ENCODE assay signal across 1 cellular context in the genomic region with DNA sequence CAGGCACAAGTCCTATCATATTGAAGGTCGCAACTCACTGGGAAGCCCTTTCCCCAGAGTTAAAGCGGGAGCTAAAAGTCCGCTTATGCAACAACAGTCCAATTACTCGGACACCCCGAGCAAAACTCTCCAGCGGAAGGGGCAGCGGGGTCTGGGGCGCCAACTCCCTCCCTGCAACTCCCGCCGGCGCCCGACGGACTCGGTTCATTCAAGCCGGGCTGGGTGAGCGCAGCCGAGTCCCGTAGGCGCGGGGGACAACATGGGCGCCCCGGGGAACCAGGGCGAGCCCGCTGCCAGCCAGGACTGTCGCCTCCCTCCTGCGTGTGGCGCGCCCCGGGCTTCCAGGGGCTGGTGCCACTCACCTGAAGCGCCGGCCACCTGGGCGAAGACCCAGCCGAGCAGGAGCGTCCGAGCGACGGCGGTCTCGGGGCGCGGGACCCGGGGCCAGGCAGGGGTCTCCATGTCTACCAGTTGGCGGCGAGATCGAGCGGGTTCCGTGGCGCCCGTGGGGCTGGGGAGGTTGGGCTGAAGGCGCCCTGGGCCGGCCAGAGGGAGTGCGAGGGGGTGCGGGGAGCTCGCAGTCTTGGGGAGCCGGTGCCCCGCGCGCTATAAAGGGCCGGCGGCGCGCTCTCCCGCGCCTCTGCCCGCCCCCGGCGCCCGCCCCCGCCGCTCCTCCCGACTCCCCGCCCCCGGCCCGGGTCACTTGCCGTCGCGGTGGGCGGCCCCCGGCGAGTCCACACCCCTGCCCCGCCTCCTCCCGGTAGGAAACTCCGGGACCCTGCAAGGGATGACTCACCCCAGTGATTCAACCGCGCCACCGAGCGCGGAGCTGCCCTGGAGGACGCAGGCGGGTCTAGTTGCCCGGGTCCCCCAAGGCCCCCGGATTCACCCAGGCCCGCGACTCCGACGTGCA.
A peak's percentile ranks its signal among the peaks of the same experiment; 100 is the strongest.
TF ChIP-seq lines count a peak whose summit lies in the region.

A gene (minus strand): TSS at position 585 of the 913 bp plus-strand sequence. CDS start 123 bp downstream, at position 462.

TF ChIP-seq in HepG2, 621 proteins besides CTCF, POLR2A, EP300 and RAD21 (continued from another document and continues in another):
- TF ChIP-seq, protein P1, sequence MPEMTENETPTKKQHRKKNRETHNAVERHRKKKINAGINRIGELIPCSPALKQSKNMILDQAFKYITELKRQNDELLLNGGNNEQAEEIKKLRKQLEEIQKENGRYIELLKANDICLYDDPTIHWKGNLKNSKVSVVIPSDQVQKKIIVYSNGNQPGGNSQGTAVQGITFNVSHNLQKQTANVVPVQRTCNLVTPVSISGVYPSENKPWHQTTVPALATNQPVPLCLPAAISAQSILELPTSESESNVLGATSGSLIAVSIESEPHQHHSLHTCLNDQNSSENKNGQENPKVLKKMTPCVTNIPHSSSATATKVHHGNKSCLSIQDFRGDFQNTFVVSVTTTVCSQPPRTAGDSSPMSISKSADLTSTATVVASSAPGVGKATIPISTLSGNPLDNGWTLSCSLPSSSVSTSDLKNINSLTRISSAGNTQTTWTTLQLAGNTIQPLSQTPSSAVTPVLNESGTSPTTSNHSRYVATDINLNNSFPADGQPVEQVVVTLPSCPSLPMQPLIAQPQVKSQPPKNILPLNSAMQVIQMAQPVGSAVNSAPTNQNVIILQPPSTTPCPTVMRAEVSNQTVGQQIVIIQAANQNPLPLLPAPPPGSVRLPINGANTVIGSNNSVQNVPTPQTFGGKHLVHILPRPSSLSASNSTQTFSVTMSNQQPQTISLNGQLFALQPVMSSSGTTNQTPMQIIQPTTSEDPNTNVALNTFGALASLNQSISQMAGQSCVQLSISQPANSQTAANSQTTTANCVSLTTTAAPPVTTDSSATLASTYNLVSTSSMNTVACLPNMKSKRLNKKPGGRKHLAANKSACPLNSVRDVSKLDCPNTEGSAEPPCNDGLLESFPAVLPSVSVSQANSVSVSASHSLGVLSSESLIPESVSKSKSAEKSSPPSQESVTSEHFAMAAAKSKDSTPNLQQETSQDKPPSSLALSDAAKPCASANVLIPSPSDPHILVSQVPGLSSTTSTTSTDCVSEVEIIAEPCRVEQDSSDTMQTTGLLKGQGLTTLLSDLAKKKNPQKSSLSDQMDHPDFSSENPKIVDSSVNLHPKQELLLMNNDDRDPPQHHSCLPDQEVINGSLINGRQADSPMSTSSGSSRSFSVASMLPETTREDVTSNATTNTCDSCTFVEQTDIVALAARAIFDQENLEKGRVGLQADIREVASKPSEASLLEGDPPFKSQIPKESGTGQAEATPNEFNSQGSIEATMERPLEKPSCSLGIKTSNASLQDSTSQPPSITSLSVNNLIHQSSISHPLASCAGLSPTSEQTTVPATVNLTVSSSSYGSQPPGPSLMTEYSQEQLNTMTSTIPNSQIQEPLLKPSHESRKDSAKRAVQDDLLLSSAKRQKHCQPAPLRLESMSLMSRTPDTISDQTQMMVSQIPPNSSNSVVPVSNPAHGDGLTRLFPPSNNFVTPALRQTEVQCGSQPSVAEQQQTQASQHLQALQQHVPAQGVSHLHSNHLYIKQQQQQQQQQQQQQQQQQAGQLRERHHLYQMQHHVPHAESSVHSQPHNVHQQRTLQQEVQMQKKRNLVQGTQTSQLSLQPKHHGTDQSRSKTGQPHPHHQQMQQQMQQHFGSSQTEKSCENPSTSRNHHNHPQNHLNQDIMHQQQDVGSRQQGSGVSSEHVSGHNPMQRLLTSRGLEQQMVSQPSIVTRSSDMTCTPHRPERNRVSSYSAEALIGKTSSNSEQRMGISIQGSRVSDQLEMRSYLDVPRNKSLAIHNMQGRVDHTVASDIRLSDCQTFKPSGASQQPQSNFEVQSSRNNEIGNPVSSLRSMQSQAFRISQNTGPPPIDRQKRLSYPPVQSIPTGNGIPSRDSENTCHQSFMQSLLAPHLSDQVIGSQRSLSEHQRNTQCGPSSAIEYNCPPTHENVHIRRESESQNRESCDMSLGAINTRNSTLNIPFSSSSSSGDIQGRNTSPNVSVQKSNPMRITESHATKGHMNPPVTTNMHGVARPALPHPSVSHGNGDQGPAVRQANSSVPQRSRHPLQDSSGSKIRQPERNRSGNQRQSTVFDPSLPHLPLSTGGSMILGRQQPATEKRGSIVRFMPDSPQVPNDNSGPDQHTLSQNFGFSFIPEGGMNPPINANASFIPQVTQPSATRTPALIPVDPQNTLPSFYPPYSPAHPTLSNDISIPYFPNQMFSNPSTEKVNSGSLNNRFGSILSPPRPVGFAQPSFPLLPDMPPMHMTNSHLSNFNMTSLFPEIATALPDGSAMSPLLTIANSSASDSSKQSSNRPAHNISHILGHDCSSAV (CRISPR knock-in tag; IDR thresholded peaks at IDR 0.05; ENCODE audit: borderline replicate concordance), result 0 out of 2 replicates have a peak, but pooled peaks have one; percentile 42
- TF ChIP-seq TP53 (CRISPR knock-in tag; conservative IDR thresholded peaks at IDR 0.05) (no peak; the same call in 1 of the 2 replicates), ARHGAP35 (CRISPR knock-in tag; IDR thresholded peaks at IDR 0.05; ENCODE audit: borderline replicate concordance) (peak; percentile 23; the same call in 1 of the 2 replicates), PAF1 (CRISPR knock-in tag; IDR thresholded peaks at IDR 0.05) (no peak), EED (CRISPR knock-in tag; IDR thresholded peaks at IDR 0.05) (no peak), HNRNPUL1 (IDR thresholded peaks at IDR 0.05; ENCODE audit: low read depth, low read length) (no peak), HOXA5 (CRISPR knock-in tag; IDR thresholded peaks at IDR 0.05) (peak; percentile 19; the same call in 1 of the 2 replicates), ZKSCAN8 (CRISPR knock-in tag; IDR thresholded peaks at IDR 0.05; ENCODE audit: borderline replicate concordance) (no peak), ZNF468 (CRISPR knock-in tag; IDR thresholded peaks at IDR 0.05) (no peak), TEAD2 (CRISPR knock-in tag; IDR thresholded peaks at IDR 0.05) (no peak), HNF4A (CRISPR knock-in tag; IDR thresholded peaks at IDR 0.05) (0 out of 2 replicates have a peak, but pooled peaks have one; percentile 30), PCBP2 (optimal IDR thresholded peaks at IDR 0.05; ENCODE audit: low read depth, low read length, poor library complexity, severe bottlenecking) (no peak), MZF1 (CRISPR knock-in tag; IDR thresholded peaks at IDR 0.05; ENCODE audit: borderline replicate concordance) (no peak), ZNF292 (CRISPR knock-in tag; IDR thresholded peaks at IDR 0.05; ENCODE audit: borderline replicate concordance, low read depth) (peak; percentile 69; the same call in 1 of the 2 replicates), MEIS1 (CRISPR knock-in tag; IDR thresholded peaks at IDR 0.05; ENCODE audit: borderline replicate concordance) (no peak), IRX3 (CRISPR knock-in tag; IDR thresholded peaks at IDR 0.05; ENCODE audit: borderline replicate concordance, low read depth) (no peak), POGZ (CRISPR knock-in tag; IDR thresholded peaks at IDR 0.05) (0 out of 2 replicates have a peak, but pooled peaks have one; percentile 5), POLR2AphosphoS2 (IDR thresholded peaks at IDR 0.05; ENCODE audit: low read depth, low read length) (no peak), KDM5A (IDR thresholded peaks at IDR 0.05; ENCODE audit: borderline replicate concordance, low read length) (no peak), GTF2F1 (IDR thresholded peaks at IDR 0.05; ENCODE audit: low read length) (no peak), NAIF1 (CRISPR knock-in tag; IDR thresholded peaks at IDR 0.05; ENCODE audit: borderline replicate concordance) (no peak), ZNF17 (CRISPR knock-in tag; IDR thresholded peaks at IDR 0.05) (no peak), ZFP41 (CRISPR knock-in tag; IDR thresholded peaks at IDR 0.05; ENCODE audit: borderline replicate concordance) (no peak), ZNF549 (CRISPR knock-in tag; IDR thresholded peaks at IDR 0.05) (no peak), SCMH1 (CRISPR knock-in tag; IDR thresholded peaks at IDR 0.05; ENCODE audit: borderline replicate concordance) (no peak), CBX2 (IDR thresholded peaks at IDR 0.05; ENCODE audit: low read depth, low read length) (no peak), CBX2 (CRISPR knock-in tag; IDR thresholded peaks at IDR 0.05; ENCODE audit: low read depth) (no peak), KDM2A (CRISPR knock-in tag; IDR thresholded peaks at IDR 0.05; ENCODE audit: borderline replicate concordance, low read depth) (no peak; the same call in 1 of the 2 replicates), ZNF180 (CRISPR knock-in tag; IDR thresholded peaks at IDR 0.05; ENCODE audit: borderline replicate concordance, low read depth) (no peak), SUZ12 (IDR thresholded peaks at IDR 0.05; ENCODE audit: low read depth, low read length) (no peak)
- TF ChIP-seq, protein P2, sequence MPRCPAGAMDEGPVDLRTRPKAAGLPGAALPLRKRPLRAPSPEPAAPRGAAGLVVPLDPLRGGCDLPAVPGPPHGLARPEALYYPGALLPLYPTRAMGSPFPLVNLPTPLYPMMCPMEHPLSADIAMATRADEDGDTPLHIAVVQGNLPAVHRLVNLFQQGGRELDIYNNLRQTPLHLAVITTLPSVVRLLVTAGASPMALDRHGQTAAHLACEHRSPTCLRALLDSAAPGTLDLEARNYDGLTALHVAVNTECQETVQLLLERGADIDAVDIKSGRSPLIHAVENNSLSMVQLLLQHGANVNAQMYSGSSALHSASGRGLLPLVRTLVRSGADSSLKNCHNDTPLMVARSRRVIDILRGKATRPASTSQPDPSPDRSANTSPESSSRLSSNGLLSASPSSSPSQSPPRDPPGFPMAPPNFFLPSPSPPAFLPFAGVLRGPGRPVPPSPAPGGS (CRISPR knock-in tag; IDR thresholded peaks at IDR 0.05), result 0 out of 2 replicates have a peak, but pooled peaks have one; percentile 18
- TF ChIP-seq, protein P3, sequence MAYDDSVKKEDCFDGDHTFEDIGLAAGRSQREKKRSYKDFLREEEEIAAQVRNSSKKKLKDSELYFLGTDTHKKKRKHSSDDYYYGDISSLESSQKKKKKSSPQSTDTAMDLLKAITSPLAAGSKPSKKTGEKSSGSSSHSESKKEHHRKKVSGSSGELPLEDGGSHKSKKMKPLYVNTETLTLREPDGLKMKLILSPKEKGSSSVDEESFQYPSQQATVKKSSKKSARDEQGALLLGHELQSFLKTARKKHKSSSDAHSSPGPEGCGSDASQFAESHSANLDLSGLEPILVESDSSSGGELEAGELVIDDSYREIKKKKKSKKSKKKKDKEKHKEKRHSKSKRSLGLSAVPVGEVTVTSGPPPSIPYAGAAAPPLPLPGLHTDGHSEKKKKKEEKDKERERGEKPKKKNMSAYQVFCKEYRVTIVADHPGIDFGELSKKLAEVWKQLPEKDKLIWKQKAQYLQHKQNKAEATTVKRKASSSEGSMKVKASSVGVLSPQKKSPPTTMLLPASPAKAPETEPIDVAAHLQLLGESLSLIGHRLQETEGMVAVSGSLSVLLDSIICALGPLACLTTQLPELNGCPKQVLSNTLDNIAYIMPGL (CRISPR knock-in tag; IDR thresholded peaks at IDR 0.05; ENCODE audit: borderline replicate concordance in 1 of 2, low read depth in 1 of 2), result peak; percentile 18 to 82; a peak in 2 of 4 replicates
- TF ChIP-seq, protein P4, sequence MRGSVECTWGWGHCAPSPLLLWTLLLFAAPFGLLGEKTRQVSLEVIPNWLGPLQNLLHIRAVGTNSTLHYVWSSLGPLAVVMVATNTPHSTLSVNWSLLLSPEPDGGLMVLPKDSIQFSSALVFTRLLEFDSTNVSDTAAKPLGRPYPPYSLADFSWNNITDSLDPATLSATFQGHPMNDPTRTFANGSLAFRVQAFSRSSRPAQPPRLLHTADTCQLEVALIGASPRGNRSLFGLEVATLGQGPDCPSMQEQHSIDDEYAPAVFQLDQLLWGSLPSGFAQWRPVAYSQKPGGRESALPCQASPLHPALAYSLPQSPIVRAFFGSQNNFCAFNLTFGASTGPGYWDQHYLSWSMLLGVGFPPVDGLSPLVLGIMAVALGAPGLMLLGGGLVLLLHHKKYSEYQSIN (CRISPR knock-in tag; IDR thresholded peaks at IDR 0.05; ENCODE audit: borderline replicate concordance), result no peak
- TF ChIP-seq, protein P5, sequence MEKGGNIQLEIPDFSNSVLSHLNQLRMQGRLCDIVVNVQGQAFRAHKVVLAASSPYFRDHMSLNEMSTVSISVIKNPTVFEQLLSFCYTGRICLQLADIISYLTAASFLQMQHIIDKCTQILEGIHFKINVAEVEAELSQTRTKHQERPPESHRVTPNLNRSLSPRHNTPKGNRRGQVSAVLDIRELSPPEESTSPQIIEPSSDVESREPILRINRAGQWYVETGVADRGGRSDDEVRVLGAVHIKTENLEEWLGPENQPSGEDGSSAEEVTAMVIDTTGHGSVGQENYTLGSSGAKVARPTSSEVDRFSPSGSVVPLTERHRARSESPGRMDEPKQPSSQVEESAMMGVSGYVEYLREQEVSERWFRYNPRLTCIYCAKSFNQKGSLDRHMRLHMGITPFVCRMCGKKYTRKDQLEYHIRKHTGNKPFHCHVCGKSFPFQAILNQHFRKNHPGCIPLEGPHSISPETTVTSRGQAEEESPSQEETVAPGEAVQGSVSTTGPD (CRISPR knock-in tag; IDR thresholded peaks at IDR 0.05), result no peak
- TF ChIP-seq, protein P6, sequence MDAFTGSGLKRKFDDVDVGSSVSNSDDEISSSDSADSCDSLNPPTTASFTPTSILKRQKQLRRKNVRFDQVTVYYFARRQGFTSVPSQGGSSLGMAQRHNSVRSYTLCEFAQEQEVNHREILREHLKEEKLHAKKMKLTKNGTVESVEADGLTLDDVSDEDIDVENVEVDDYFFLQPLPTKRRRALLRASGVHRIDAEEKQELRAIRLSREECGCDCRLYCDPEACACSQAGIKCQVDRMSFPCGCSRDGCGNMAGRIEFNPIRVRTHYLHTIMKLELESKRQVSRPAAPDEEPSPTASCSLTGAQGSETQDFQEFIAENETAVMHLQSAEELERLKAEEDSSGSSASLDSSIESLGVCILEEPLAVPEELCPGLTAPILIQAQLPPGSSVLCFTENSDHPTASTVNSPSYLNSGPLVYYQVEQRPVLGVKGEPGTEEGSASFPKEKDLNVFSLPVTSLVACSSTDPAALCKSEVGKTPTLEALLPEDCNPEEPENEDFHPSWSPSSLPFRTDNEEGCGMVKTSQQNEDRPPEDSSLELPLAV (CRISPR knock-in tag; conservative IDR thresholded peaks at IDR 0.05; ENCODE audit: low read depth), result no peak
- TF ChIP-seq, protein P7, sequence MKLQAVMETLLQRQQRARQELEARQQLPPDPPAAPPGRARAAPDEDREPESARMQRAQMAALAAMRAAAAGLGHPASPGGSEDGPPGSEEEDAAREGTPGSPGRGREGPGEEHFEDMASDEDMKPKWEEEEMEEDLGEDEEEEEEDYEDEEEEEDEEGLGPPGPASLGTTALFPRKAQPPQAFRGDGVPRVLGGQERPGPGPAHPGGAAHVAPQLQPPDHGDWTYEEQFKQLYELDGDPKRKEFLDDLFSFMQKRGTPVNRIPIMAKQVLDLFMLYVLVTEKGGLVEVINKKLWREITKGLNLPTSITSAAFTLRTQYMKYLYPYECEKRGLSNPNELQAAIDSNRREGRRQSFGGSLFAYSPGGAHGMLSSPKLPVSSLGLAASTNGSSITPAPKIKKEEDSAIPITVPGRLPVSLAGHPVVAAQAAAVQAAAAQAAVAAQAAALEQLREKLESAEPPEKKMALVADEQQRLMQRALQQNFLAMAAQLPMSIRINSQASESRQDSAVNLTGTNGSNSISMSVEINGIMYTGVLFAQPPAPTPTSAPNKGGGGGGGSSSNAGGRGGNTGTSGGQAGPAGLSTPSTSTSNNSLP (IDR thresholded peaks at IDR 0.05; ENCODE audit: low read depth, low read length), result no peak
- TF ChIP-seq, protein P8, sequence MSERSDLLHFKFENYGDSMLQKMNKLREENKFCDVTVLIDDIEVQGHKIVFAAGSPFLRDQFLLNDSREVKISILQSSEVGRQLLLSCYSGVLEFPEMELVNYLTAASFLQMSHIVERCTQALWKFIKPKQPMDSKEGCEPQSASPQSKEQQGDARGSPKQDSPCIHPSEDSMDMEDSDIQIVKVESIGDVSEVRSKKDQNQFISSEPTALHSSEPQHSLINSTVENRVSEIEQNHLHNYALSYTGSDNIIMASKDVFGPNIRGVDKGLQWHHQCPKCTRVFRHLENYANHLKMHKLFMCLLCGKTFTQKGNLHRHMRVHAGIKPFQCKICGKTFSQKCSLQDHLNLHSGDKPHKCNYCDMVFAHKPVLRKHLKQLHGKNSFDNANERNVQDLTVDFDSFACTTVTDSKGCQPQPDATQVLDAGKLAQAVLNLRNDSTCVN (CRISPR knock-in tag; IDR thresholded peaks at IDR 0.05; ENCODE audit: borderline replicate concordance), result no peak
